20 cellular contexts compared by ENCODE assay signal in the genomic region with DNA sequence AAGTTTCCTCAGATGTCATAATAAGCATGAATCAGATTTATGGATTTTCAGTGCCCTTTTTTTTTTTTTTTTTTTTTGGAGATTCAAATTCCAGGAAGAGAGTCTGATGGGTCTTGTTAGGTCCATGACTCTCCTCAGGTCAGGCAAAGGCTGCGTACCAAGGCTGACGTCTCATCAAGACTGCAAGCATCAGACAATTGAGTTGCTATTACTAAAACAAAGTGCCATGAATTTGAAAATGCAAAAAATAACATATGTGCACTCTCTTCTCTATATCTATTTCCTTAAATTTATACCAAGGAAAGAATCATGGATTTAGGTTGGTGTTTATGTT.
DNase-seq lines count a peak whose midpoint lies in the region; ATAC-seq and TF ChIP-seq lines count a peak whose summit lies in the region.
"Had no signal": no experiment of that assay in that cellular context is flagged by ENCODE, and none has a peak within 500 bp of the region (broad histone marks: within the 10 kb centered on the region; RNA-seq: fewer than 3 reads in every experiment).

No MANE protein-coding gene starts in this region.

- peak overlapping the region; percentile 37; the same call in 1 of the 2 replicates for H3K4me2 ChIP-seq in SK-N-SH
- H3K4me2 ChIP-seq in PC-3 (ENCODE audit: low read length) = peak overlapping the region; percentile 32
- H3K4me2 ChIP-seq: KMS-11 had no signal

- H3K4me1 Mint-ChIP-seq in WTC11 = peaks cover 8% of the 10 kb centered on the region

- BruUV-seq in PC-3 (replicated peaks; lab: Mats Ljungman, UMichigan) = no TSS peak

- TF ChIP-seq CTCF in SK-N-SH (IDR thresholded peaks at IDR 0.05) = no peak
- no peak for TF ChIP-seq CTCF in PC-3 (conservative IDR thresholded peaks at IDR 0.05; ENCODE audit: low read depth, low read length)
- no peak for TF ChIP-seq CTCF in WTC11 (IDR thresholded peaks at IDR 0.05)

- H3K27ac ChIP-seq in SK-N-SH (ENCODE audit: low read depth in 2 of 2, low read length in 1 of 2) (no peak overlapping the region), PC-3 (ENCODE audit: low read length) (peak overlapping the region; percentile 41)
- H3K27ac ChIP-seq: 22Rv1, KMS-11 had no signal

- no peak for TF ChIP-seq RAD21 in SK-N-SH (IDR thresholded peaks at IDR 0.05; ENCODE audit: low read length)

- no peak for DNase-seq in SK-N-SH
- DNase-seq in PC-3 = no peak
- DNase-seq in fibroblast of peridontal ligament (ENCODE audit: extremely low read depth) = peak; percentile 73
- no peak for DNase-seq in WTC11 (ENCODE audit: low spot score)
- no peak for DNase-seq in Right ventricle myocardium inferior (ENCODE audit: missing footprints)
- no peak for DNase-seq in left colon
- DNase-seq in HAP-1 (ENCODE audit: low spot score in 2 of 2) = no peak
- DNase-seq: BE2C; Caco-2; CD4-positive, alpha-beta T cell; DMS153; GDM1; NCI-H187; NCI-H524; SHP77; T-helper 1 cell had no signal

- no peaks in the 10 kb centered on the region; the same call in 1 of the 2 replicates for H3K27me3 ChIP-seq in SK-N-SH (ENCODE audit: insufficient read depth)
- no peaks in the 10 kb centered on the region for H3K27me3 ChIP-seq in PC-3 (ENCODE audit: low read length)
- H3K27me3 ChIP-seq in HAP-1 (ENCODE audit: low read depth) = no peaks in the 10 kb centered on the region
- H3K27me3 ChIP-seq: BE2C had no signal

- H3K27ac Mint-ChIP-seq in WTC11 = no peak overlapping the region
- H3K27ac Mint-ChIP-seq: CD4-positive, alpha-beta T cell had no signal

- CTCF ChIA-PET in SK-N-SH (lab: Yijun Ruan, JAX) = no interaction called here
- CTCF ChIA-PET in PC-3 (lab: Charles Lee) = no interaction called here
- CTCF ChIA-PET in WTC11 (lab: Charles Lee) = interaction anchor here (0.7 to 1.1 kb wide), 2 partner anchors 84 to 264 kb away, joined by 3 read pairs; no protein-coding TSS in a partner anchor

- H3K4me3 Mint-ChIP-seq in WTC11 = no peak overlapping the region
- H3K4me3 Mint-ChIP-seq: CD4-positive, alpha-beta T cell had no signal

- H3K9me3 Mint-ChIP-seq in WTC11 = peaks cover 32% of the 10 kb centered on the region

- peaks cover 10% of the 10 kb centered on the region for H3K36me3 Mint-ChIP-seq in WTC11

- no peak overlapping the region for H3K9ac ChIP-seq in SK-N-SH
- no peak overlapping the region for H3K9ac ChIP-seq in PC-3 (ENCODE audit: low read length)
- H3K9ac ChIP-seq: KMS-11 had no signal

- H3K4me3 ChIP-seq in SK-N-SH (ENCODE audit: low read depth in 2 of 2, low read length in 1 of 2) (no peak overlapping the region), PC-3 (ENCODE audit: low read length) (no peak overlapping the region), HAP-1 (no peak overlapping the region)
- H3K4me3 ChIP-seq: GM12878 had no signal

- no peaks in the 10 kb centered on the region; the same call in 1 of the 2 replicates for H3K27me3 Mint-ChIP-seq in WTC11 (ENCODE audit: low read depth)
- H3K27me3 Mint-ChIP-seq: CD4-positive, alpha-beta T cell had no signal

- 60% methylated on average over 2 of the region's 2 CpGs for WGBS in SK-N-SH (ENCODE audit: low lambda C conversion rate)

- H3K79me2 ChIP-seq in SK-N-SH (ENCODE audit: insufficient read depth) = no peaks in the 10 kb centered on the region
- H3K79me2 ChIP-seq in PC-3 (ENCODE audit: low read length) = no peaks in the 10 kb centered on the region

- H3K36me3 ChIP-seq in SK-N-SH (replicated peaks in 1 of 2; ENCODE audit: control insufficient read depth in 1 of 2, insufficient read depth in 2 of 2, low read length in 1 of 2) (no peaks in the 10 kb centered on the region), PC-3 (ENCODE audit: low read depth, low read length) (no peaks in the 10 kb centered on the region), HAP-1 (replicated peaks) (no peaks in the 10 kb centered on the region)
- H3K36me3 ChIP-seq: BE2C had no signal

- TF ChIP-seq EP300 in SK-N-SH (IDR thresholded peaks at IDR 0.05; ENCODE audit: borderline replicate concordance in 1 of 2, low read depth in 1 of 2, low read length in 1 of 2) = no peak

- H3K9me3 ChIP-seq in SK-N-SH (no peaks in the 10 kb centered on the region), PC-3 (ENCODE audit: low read length) (peaks cover 4% of the 10 kb centered on the region; the same call in 1 of the 2 replicates), HAP-1 (no peaks in the 10 kb centered on the region; the same call in 1 of the 2 replicates)
- H3K9me3 ChIP-seq: BE2C, Caco-2 had no signal

- intact Hi-C loops in PC-3 (cut with micrococcal nuclease) = loop anchor here (5.0 to 10.0 kb wide), 2 partner anchors 61 to 96 kb away; no protein-coding TSS in a partner anchor
- intact Hi-C loops in Right ventricle myocardium inferior (cut with DNase I) = no loop called here
- intact Hi-C loops in left colon (cut with DNase I, micrococcal nuclease) = no loop called here

- in situ Hi-C loops in HAP-1 (cut with MboI; ENCODE audit: low sequenced_read_pairs) = no loop called here

- no peak overlapping the region for H2AFZ ChIP-seq in SK-N-SH (ENCODE audit: low read depth)
- H2AFZ ChIP-seq in PC-3 (ENCODE audit: low read length) = no peak overlapping the region

- H4K20me1 ChIP-seq in SK-N-SH (ENCODE audit: insufficient read depth) = no peaks in the 10 kb centered on the region
- no peaks in the 10 kb centered on the region for H4K20me1 ChIP-seq in PC-3 (ENCODE audit: low read length)

- H3K4me1 ChIP-seq in SK-N-SH (ENCODE audit: control insufficient read depth in 1 of 2, insufficient read depth in 2 of 2, low read depth in 1 of 2, low read length in 1 of 2) (peaks cover 0 to 6% of the 10 kb centered on the region in 2 experiments; a peak in 1 of 4 replicates), PC-3 (ENCODE audit: insufficient read depth, low read length) (peaks cover 15% of the 10 kb centered on the region), HAP-1 (no peaks in the 10 kb centered on the region)
- H3K4me1 ChIP-seq: BE2C, Caco-2 had no signal

- ATAC-seq in SK-N-SH treated with all-trans-retinoic acid at 6 μM for 48 hours = no peak
- ATAC-seq in PC-3 = peak; percentile 74
- ATAC-seq in WTC11 = no peak
- no peak for ATAC-seq in Right ventricle myocardium inferior
- ATAC-seq in left colon = no peak
- ATAC-seq: GM12878 had no signal

- H3K9me2 ChIP-seq in SK-N-SH = no peaks in the 10 kb centered on the region
- no peaks in the 10 kb centered on the region for H3K9me2 ChIP-seq in PC-3 (replicated peaks; ENCODE audit: low read length)

- H3F3A ChIP-seq in SK-N-SH (replicated peaks; ENCODE audit: insufficient read depth) = no peaks in the 10 kb centered on the region
- peaks cover 5% of the 10 kb centered on the region for H3F3A ChIP-seq in PC-3 (ENCODE audit: low read length, unreplicated experiment)

- POLR2A ChIA-PET in SK-N-SH (lab: Yijun Ruan, JAX) = no interaction called here
- POLR2A ChIA-PET in PC-3 (lab: Charles Lee; ENCODE audit: unreplicated experiment) = no interaction called here
- POLR2A ChIA-PET in WTC11 (lab: Charles Lee) = no interaction called here

TF ChIP-seq in SK-N-SH, 30 proteins besides CTCF, POLR2A, EP300 and RAD21:
- TF ChIP-seq NRF1 (IDR thresholded peaks at IDR 0.05; ENCODE audit: low read depth, low read length) = no peak
- TF ChIP-seq RFX5 (IDR thresholded peaks at IDR 0.05; ENCODE audit: low read length) = no peak
- TF ChIP-seq, protein P1, sequence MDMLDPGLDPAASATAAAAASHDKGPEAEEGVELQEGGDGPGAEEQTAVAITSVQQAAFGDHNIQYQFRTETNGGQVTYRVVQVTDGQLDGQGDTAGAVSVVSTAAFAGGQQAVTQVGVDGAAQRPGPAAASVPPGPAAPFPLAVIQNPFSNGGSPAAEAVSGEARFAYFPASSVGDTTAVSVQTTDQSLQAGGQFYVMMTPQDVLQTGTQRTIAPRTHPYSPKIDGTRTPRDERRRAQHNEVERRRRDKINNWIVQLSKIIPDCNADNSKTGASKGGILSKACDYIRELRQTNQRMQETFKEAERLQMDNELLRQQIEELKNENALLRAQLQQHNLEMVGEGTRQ (IDR thresholded peaks at IDR 0.05; ENCODE audit: borderline replicate concordance, low read depth, low read length) = no peak

TF ChIP-seq in SK-N-SH treated with all-trans-retinoic acid at 6 μM for 48 hours, 23 proteins besides CTCF, POLR2A, EP300 and RAD21 (continues in another document):
- no peak for TF ChIP-seq RARB (CRISPR knock-in tag; IDR thresholded peaks at IDR 0.05)
- TF ChIP-seq, protein P2, sequence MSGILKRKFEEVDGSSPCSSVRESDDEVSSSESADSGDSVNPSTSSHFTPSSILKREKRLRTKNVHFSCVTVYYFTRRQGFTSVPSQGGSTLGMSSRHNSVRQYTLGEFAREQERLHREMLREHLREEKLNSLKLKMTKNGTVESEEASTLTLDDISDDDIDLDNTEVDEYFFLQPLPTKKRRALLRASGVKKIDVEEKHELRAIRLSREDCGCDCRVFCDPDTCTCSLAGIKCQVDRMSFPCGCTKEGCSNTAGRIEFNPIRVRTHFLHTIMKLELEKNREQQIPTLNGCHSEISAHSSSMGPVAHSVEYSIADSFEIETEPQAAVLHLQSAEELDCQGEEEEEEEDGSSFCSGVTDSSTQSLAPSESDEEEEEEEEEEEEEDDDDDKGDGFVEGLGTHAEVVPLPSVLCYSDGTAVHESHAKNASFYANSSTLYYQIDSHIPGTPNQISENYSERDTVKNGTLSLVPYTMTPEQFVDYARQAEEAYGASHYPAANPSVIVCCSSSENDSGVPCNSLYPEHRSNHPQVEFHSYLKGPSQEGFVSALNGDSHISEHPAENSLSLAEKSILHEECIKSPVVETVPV (CRISPR knock-in tag; IDR thresholded peaks at IDR 0.05) = no peak
- no peak for TF ChIP-seq PPARA (CRISPR knock-in tag; IDR thresholded peaks at IDR 0.05; ENCODE audit: borderline replicate concordance)
- TF ChIP-seq ZFP30 (CRISPR knock-in tag; IDR thresholded peaks at IDR 0.05) = no peak
- no peak for TF ChIP-seq OSR1 (CRISPR knock-in tag; IDR thresholded peaks at IDR 0.05)

TF ChIP-seq in WTC11, 78 proteins besides CTCF, POLR2A, EP300 and RAD21 (continues in another document):
- TF ChIP-seq, protein P3, sequence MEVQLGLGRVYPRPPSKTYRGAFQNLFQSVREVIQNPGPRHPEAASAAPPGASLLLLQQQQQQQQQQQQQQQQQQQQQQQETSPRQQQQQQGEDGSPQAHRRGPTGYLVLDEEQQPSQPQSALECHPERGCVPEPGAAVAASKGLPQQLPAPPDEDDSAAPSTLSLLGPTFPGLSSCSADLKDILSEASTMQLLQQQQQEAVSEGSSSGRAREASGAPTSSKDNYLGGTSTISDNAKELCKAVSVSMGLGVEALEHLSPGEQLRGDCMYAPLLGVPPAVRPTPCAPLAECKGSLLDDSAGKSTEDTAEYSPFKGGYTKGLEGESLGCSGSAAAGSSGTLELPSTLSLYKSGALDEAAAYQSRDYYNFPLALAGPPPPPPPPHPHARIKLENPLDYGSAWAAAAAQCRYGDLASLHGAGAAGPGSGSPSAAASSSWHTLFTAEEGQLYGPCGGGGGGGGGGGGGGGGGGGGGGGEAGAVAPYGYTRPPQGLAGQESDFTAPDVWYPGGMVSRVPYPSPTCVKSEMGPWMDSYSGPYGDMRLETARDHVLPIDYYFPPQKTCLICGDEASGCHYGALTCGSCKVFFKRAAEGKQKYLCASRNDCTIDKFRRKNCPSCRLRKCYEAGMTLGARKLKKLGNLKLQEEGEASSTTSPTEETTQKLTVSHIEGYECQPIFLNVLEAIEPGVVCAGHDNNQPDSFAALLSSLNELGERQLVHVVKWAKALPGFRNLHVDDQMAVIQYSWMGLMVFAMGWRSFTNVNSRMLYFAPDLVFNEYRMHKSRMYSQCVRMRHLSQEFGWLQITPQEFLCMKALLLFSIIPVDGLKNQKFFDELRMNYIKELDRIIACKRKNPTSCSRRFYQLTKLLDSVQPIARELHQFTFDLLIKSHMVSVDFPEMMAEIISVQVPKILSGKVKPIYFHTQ (CRISPR knock-in tag; IDR thresholded peaks at IDR 0.05) = no peak
